Comparison of ENCODE assay signal across 16 cellular contexts in genomic region chr1:225995919-225996864, GRCh38. TPM values are rescaled to one million over a fixed set of nuclear protein-coding genes. Genes with fewer than 3 reads are reported as not detected.
DNase-seq lines count a peak whose midpoint lies in the region; ATAC-seq and TF ChIP-seq lines count a peak whose summit lies in the region.
"Had no signal": no experiment of that assay in that cellular context is flagged by ENCODE, and none has a peak within 500 bp of the region (broad histone marks: within the 10 kb centered on the region; RNA-seq: fewer than 3 reads in every experiment).

No MANE protein-coding gene starts in this region.

- H3K79me1 ChIP-seq in mesendoderm (ENCODE audit: low read length) = peaks cover 10% of the 10 kb centered on the region

- no peak for TF ChIP-seq EP300 in esophagus muscularis mucosa (IDR thresholded peaks at IDR 0.05)

- H3K79me2 ChIP-seq in mesendoderm (ENCODE audit: control insufficient read depth, insufficient read depth, low read length) = peaks cover 30% of the 10 kb centered on the region

- no peak overlapping the region for H2BK15ac ChIP-seq in mesendoderm (replicated peaks; ENCODE audit: low read depth)

- peaks cover 62% of the 10 kb centered on the region for H3K36me3 Mint-ChIP-seq in CD8-positive, alpha-beta T cell
- H3K36me3 Mint-ChIP-seq in IgD-negative memory B cell (no peaks in the 10 kb centered on the region), natural killer cell (no peaks in the 10 kb centered on the region)
- peaks cover 15 to 27% of the 10 kb centered on the region in 2 donors for H3K36me3 Mint-ChIP-seq in activated naive CD4-positive, alpha-beta T cell treated with anti-CD3 and anti-CD28 coated beads, Interleukin-2, amount 50 U/mL, for 72 hours

- no peak overlapping the region for H3K4me3 ChIP-seq in CD8-positive, alpha-beta T cell (ENCODE audit: low read depth, low read length)
- H3K4me3 ChIP-seq in esophagus muscularis mucosa = no peak overlapping the region
- H3K4me3 ChIP-seq in mesendoderm (ENCODE audit: low read length) = no peak overlapping the region
- H3K4me3 ChIP-seq: ascending aorta had no signal

- H3K9ac ChIP-seq in mesendoderm (ENCODE audit: low read length) = no peak overlapping the region

- no peaks in the 10 kb centered on the region for H3K9me3 ChIP-seq in CD8-positive, alpha-beta T cell (ENCODE audit: low read length)
- H3K9me3 ChIP-seq in esophagus muscularis mucosa = no peaks in the 10 kb centered on the region
- H3K9me3 ChIP-seq: ascending aorta, neutrophil had no signal

- 46% methylated on average over 4 of the region's 4 CpGs for WGBS in esophagus muscularis mucosa
- no CpG with 5 or more reads among the region's 4 CpGs for WGBS in mesendoderm (ENCODE audit: extremely low coverage, insufficient coverage, low lambda C conversion rate)

- no peaks in the 10 kb centered on the region for H3K27me3 ChIP-seq in CD8-positive, alpha-beta T cell (ENCODE audit: insufficient read depth, low read length)
- no peaks in the 10 kb centered on the region for H3K27me3 ChIP-seq in esophagus muscularis mucosa
- no peaks in the 10 kb centered on the region for H3K27me3 ChIP-seq in mesendoderm (ENCODE audit: insufficient read depth, low read length, poor library complexity)
- H3K27me3 ChIP-seq: ascending aorta, neutrophil had no signal

- H3K27ac Mint-ChIP-seq in CD8-positive, alpha-beta T cell = peak overlapping the region; percentile 60
- H3K27ac Mint-ChIP-seq in IgD-negative memory B cell = peak overlapping the region in 2 of 3 donors; percentile 36 to 83
- peak overlapping the region; percentile 67 to 91 for H3K27ac Mint-ChIP-seq in activated naive CD4-positive, alpha-beta T cell treated with anti-CD3 and anti-CD28 coated beads, Interleukin-2, amount 50 U/mL, for 72 hours
- H3K27ac Mint-ChIP-seq in natural killer cell = peak overlapping the region; percentile 72 to 96

- DNase-seq in CD8-positive, alpha-beta T cell = no peak
- no peak for DNase-seq in activated naive CD4-positive, alpha-beta T cell treated with anti-CD3 and anti-CD28 coated beads, Interleukin-2, amount 50 U/mL, for 72 hours (ENCODE audit: low spot score in 2 of 2)
- DNase-seq in natural killer cell = no peak
- DNase-seq in esophagus muscularis mucosa (ENCODE audit: extremely low spot score) = no peak
- DNase-seq in mesendoderm = no peak
- DNase-seq: activated CD4-positive, CD25-positive, alpha-beta regulatory T cell treated with anti-CD3 and anti-CD28 coated beads, Interleukin-2, amount 50 U/mL, for 72 hours; NCI-H2081; stimulated activated CD4-positive, alpha-beta T cell treated with anti-CD3 and anti-CD28 coated beads, Interleukin-2, amount 100 ng/mL, for 48 hours had no signal

- H4K8ac ChIP-seq in mesendoderm (ENCODE audit: low read depth, low read length) = no peak overlapping the region

- no peak overlapping the region for H3K56ac ChIP-seq in mesendoderm (ENCODE audit: low read length)

- H3K9me3 Mint-ChIP-seq in CD8-positive, alpha-beta T cell = no peaks in the 10 kb centered on the region
- H3K9me3 Mint-ChIP-seq in IgD-negative memory B cell = no peaks in the 10 kb centered on the region
- H3K9me3 Mint-ChIP-seq in activated naive CD4-positive, alpha-beta T cell treated with anti-CD3 and anti-CD28 coated beads, Interleukin-2, amount 50 U/mL, for 72 hours = no peaks in the 10 kb centered on the region
- no peaks in the 10 kb centered on the region for H3K9me3 Mint-ChIP-seq in natural killer cell

- H2AK5ac ChIP-seq in mesendoderm (ENCODE audit: low read length) = no peak overlapping the region

- H3K4me2 ChIP-seq in mesendoderm (ENCODE audit: low read length) = no peak overlapping the region

- peak overlapping the region; percentile 73 for H3K4me3 Mint-ChIP-seq in CD8-positive, alpha-beta T cell
- H3K4me3 Mint-ChIP-seq in IgD-negative memory B cell = peak overlapping the region; percentile 17 to 100 (median 66)
- H3K4me3 Mint-ChIP-seq in natural killer cell = peak overlapping the region; percentile 68

- no peak overlapping the region for H2BK5ac ChIP-seq in mesendoderm (ENCODE audit: low read length)

- H3K4ac ChIP-seq in mesendoderm (ENCODE audit: low read depth, low read length) = no peak overlapping the region

- POLR2A ChIA-PET in CD8-positive, alpha-beta T cell (lab: Charles Lee) = interaction anchor here (1.4 to 4.7 kb wide), 3 partner anchors 9 to 528 kb away, joined by 5 to 32 read pairs (median 6); partner anchors contain the start of gene H3-3A

- no peak overlapping the region for H3K23ac ChIP-seq in mesendoderm (ENCODE audit: low read length)

- CTCF ChIA-PET in CD8-positive, alpha-beta T cell (lab: Charles Lee) = interaction anchor here (0.9 to 2.6 kb wide), 6 partner anchors 9 to 522 kb away, joined by 3 to 18 read pairs (median 3); no protein-coding TSS in a partner anchor

- H3K27ac ChIP-seq in CD8-positive, alpha-beta T cell (ENCODE audit: low read depth, low read length) = no peak overlapping the region
- H3K27ac ChIP-seq in esophagus muscularis mucosa (replicated peaks in 1 of 4) = no peak overlapping the region
- no peak overlapping the region for H3K27ac ChIP-seq in mesendoderm (ENCODE audit: low read depth, low read length)
- H3K27ac ChIP-seq: ascending aorta, neutrophil, RWPE1 had no signal

- no peak overlapping the region for H2BK120ac ChIP-seq in mesendoderm (ENCODE audit: low read depth, low read length)

- peaks cover 61% of the 10 kb centered on the region for H3K4me1 Mint-ChIP-seq in CD8-positive, alpha-beta T cell (ENCODE audit: low read depth)
- H3K4me1 Mint-ChIP-seq in IgD-negative memory B cell = peaks cover 28 to 42% (median 36%) of the 10 kb centered on the region in 3 donors
- peaks cover 44 to 49% of the 10 kb centered on the region in 2 donors for H3K4me1 Mint-ChIP-seq in natural killer cell

- H3K18ac ChIP-seq in mesendoderm (ENCODE audit: low read length) = no peak overlapping the region

- H3K36me3 ChIP-seq in CD8-positive, alpha-beta T cell (ENCODE audit: insufficient read depth, low read length) = peaks cover 32% of the 10 kb centered on the region
- H3K36me3 ChIP-seq in esophagus muscularis mucosa = peaks cover 30 to 44% (median 35%) of the 10 kb centered on the region in 4 donors
- H3K36me3 ChIP-seq in mesendoderm (ENCODE audit: control insufficient read depth, insufficient read depth, low read length) = no peaks in the 10 kb centered on the region

- H3K27me3 Mint-ChIP-seq in CD8-positive, alpha-beta T cell (ENCODE audit: low read depth) = no peaks in the 10 kb centered on the region
- H3K27me3 Mint-ChIP-seq in IgD-negative memory B cell (no peaks in the 10 kb centered on the region), natural killer cell (ENCODE audit: low read depth in 2 of 2) (no peaks in the 10 kb centered on the region)

- intact Hi-C loops in CD8-positive, alpha-beta T cell (cut with DNase I, micrococcal nuclease) = loop anchor here (5.0 to 10.0 kb wide), 3 partner anchors 191 to 941 kb away; partner anchors contain the start of genes ACBD3 (in 1 of the 2) and PARP1 (in 1 of the 2)
- intact Hi-C loops in natural killer cell (cut with micrococcal nuclease) (loop anchor here (5.0 to 10.0 kb wide), 3 partner anchors 99 to 669 kb away; no protein-coding TSS in a partner anchor), esophagus muscularis mucosa (cut with DNase I) (loop anchor here (5.0 kb wide), 2 partner anchors 66 to 126 kb away; partner anchors contain the start of gene H3-3A)

- TF ChIP-seq CTCF in CD8-positive, alpha-beta T cell (IDR thresholded peaks at IDR 0.05) = no peak
- no peak for TF ChIP-seq CTCF in natural killer cell (IDR thresholded peaks at IDR 0.05)
- TF ChIP-seq CTCF in esophagus muscularis mucosa (IDR thresholded peaks at IDR 0.05) = no peak

- no peak for TF ChIP-seq POLR2A in esophagus muscularis mucosa (IDR thresholded peaks at IDR 0.05; ENCODE audit: low read depth)

- no peak for ATAC-seq in CD8-positive, alpha-beta T cell
- ATAC-seq in activated naive CD4-positive, alpha-beta T cell treated with anti-CD3 and anti-CD28 coated beads, Interleukin-2, amount 50 U/mL, for 72 hours = no peak
- ATAC-seq in natural killer cell (no peak), GM18858 (IDR thresholded peaks at IDR 0.05; ENCODE audit: unreplicated experiment) (no peak), GM18870 (IDR thresholded peaks at IDR 0.05; ENCODE audit: unreplicated experiment) (no peak)

- no peak overlapping the region for H4K5ac ChIP-seq in mesendoderm (ENCODE audit: low read length)

- peaks cover 56% of the 10 kb centered on the region for H3K4me1 ChIP-seq in CD8-positive, alpha-beta T cell (ENCODE audit: insufficient read depth, low read length)
- H3K4me1 ChIP-seq in esophagus muscularis mucosa (peaks cover 37 to 42% (median 39%) of the 10 kb centered on the region in 4 donors), mesendoderm (ENCODE audit: control insufficient read depth, low read depth, low read length) (peaks cover 7% of the 10 kb centered on the region)

RNA-seq across cellular contexts. Expression of gene SDE2, which starts 3.0 kb away (rescaled TPM):
- total RNA-seq in CD8-positive, alpha-beta T cell = 10 to 100 TPM; 53.3 to 55.3 TPM
- polyA plus RNA-seq in IgD-negative memory B cell = 9.2 TPM
- 10 to 100 TPM; 15.9 to 29.6 TPM for total RNA-seq in activated naive CD4-positive, alpha-beta T cell treated with anti-CD3 and anti-CD28 coated beads, Interleukin-2, amount 50 U/mL, for 72 hours
- total RNA-seq in natural killer cell = 10 to 100 TPM; 52.5 to 62.7 (median 53.6) TPM
- total RNA-seq in esophagus muscularis mucosa = 10 to 100 TPM; 15.0 to 22.5 (median 19.1) TPM
- 12.6 TPM for polyA plus RNA-seq in mesendoderm (2013, experiment 1 of 2)
- 13.0 TPM for polyA plus RNA-seq in mesendoderm (2013, experiment 2 of 2)

RNA-seq across cellular contexts. Expression of gene LEFTY2, which starts 55.2 kb away (rescaled TPM):
- total RNA-seq in CD8-positive, alpha-beta T cell = not detected
- 0.20 TPM for polyA plus RNA-seq in IgD-negative memory B cell
- total RNA-seq in activated naive CD4-positive, alpha-beta T cell treated with anti-CD3 and anti-CD28 coated beads, Interleukin-2, amount 50 U/mL, for 72 hours = not detected
- total RNA-seq in natural killer cell (not detected), esophagus muscularis mucosa (under 1 TPM in 2 of 4 donors, not detected in 2; 0.17 to 0.98 TPM)
- 11.8 TPM for polyA plus RNA-seq in mesendoderm (2013, experiment 1 of 2)
- polyA plus RNA-seq in mesendoderm (2013, experiment 2 of 2) = 13.3 TPM
- total RNA-seq: fibroblast of lung, HT-29 had no signal
- polyA plus RNA-seq: fibroblast of lung had no signal
